25 cellular contexts compared by ENCODE assay signal in genomic region chr7:128882134-128882533, GRCh38. TPM values are rescaled to one million over a fixed set of nuclear protein-coding genes. Genes with fewer than 3 reads are reported as not detected.
A peak's percentile ranks its signal among the peaks of the same experiment; 100 is the strongest.
DNase-seq lines count a peak whose midpoint lies in the region; ATAC-seq, FAIRE-seq and TF ChIP-seq lines count a peak whose summit lies in the region.
"Had no signal": no experiment of that assay in that cellular context is flagged by ENCODE, and none has a peak within 500 bp of the region (broad histone marks: within the 10 kb centered on the region; RNA-seq: fewer than 3 reads in every experiment).

No MANE protein-coding gene starts in this region.

- intact Hi-C loops in kidney (cut with DNase I) (no loop called here), posterior vena cava (cut with DNase I) (loop anchor here in 1 of 2 donors (5.0 kb wide), 1 partner anchor 275 kb away; no protein-coding TSS in a partner anchor)

- no peak overlapping the region for H3K27ac ChIP-seq in RWPE2 (ENCODE audit: poor library complexity, severe bottlenecking)
- H3K27ac ChIP-seq in kidney (ENCODE audit: low read depth in 2 of 2, low read length in 2 of 2): no peak overlapping the region
- H3K27ac ChIP-seq: BLaER1 treated with 17β-estradiol and CSF1 and Interleukin-3, amounts not matched to agents 10 nM and 100 nM; RWPE1 had no signal

- peak; percentile 17 for DNase-seq in D341Med (ENCODE audit: low spot score)
- peak; percentile 25 for DNase-seq in RWPE2 (ENCODE audit: low spot score)
- peak; percentile 37 for DNase-seq in kidney
- peak; percentile 19 for DNase-seq in posterior vena cava (ENCODE audit: low spot score)
- DNase-seq in NCI-H82 (lab: John Stamatoyannopoulos, UW): no peak
- DNase-seq in activated T-cell treated with anti-CD3 and anti-CD28 coated beads, Interleukin-2, amount 50 U/mL, for 48 hours: no peak
- DNase-seq in hippocampal formation (lab: John Stamatoyannopoulos, UW): no peak
- DNase-seq: CD4-positive, alpha-beta T cell; DMS53; GOT3; HCEC 1CT; NCI-H1092; NCI-H1417 treated with DMSO at 0.1 percent for 48 hours; NCI-H1694 treated with DMSO at 0.1 percent for 48 hours; NCI-H2081; NCI-H2227 treated with DMSO at 0.1 percent for 48 hours; NCI-H526 treated with DMSO at 0.1 percent for 48 hours had no signal

- H3K27me3 ChIP-seq in RWPE2 (ENCODE audit: insufficient read depth, poor library complexity, severe bottlenecking): no peaks in the 10 kb centered on the region
- H3K27me3 ChIP-seq: BLaER1 treated with 17β-estradiol and CSF1 and Interleukin-3, amounts not matched to agents 10 nM and 100 nM had no signal

- H3K4me3 ChIP-seq in RWPE2 (ENCODE audit: severe bottlenecking) (no peak overlapping the region), kidney (ENCODE audit: low read length in 2 of 2) (no peak overlapping the region)
- H3K4me3 ChIP-seq: BLaER1 treated with 17β-estradiol and CSF1 and Interleukin-3, amounts not matched to agents 10 nM and 100 nM had no signal

- H3K9me3 ChIP-seq in RWPE2 (ENCODE audit: severe bottlenecking): no peaks in the 10 kb centered on the region
- H3K9me3 ChIP-seq in kidney (ENCODE audit: control insufficient read depth in 1 of 2, low read length in 2 of 2): no peaks in the 10 kb centered on the region
- H3K9me3 ChIP-seq: BLaER1 treated with 17β-estradiol and CSF1 and Interleukin-3, amounts not matched to agents 10 nM and 100 nM; SK-N-SH had no signal

- no peak overlapping the region for H3K9ac ChIP-seq in kidney (ENCODE audit: low read length in 2 of 2)
- H3K9ac ChIP-seq: SK-N-SH had no signal

- H3K4me1 ChIP-seq in RWPE2 (ENCODE audit: insufficient read depth, poor library complexity, severe bottlenecking): no peaks in the 10 kb centered on the region
- H3K4me1 ChIP-seq in kidney (ENCODE audit: control insufficient read depth in 1 of 2, insufficient read depth in 1 of 2, low read depth in 1 of 2, low read length in 2 of 2): no peaks in the 10 kb centered on the region

- TF ChIP-seq CTCF in RWPE2 (IDR thresholded peaks at IDR 0.05; ENCODE audit: poor library complexity, severe bottlenecking) (no peak), kidney (IDR thresholded peaks at IDR 0.05; ENCODE audit: borderline replicate concordance, extremely low read depth, insufficient read depth) (no peak)

- ATAC-seq in RWPE2 (ENCODE audit: low read depth): no peak
- ATAC-seq: Panc1 had no signal

- FAIRE-seq in kidney (lab: Jason Lieb, UNC): no peak
- FAIRE-seq: A204.1 had no signal

- no peaks in the 10 kb centered on the region for H3K36me3 ChIP-seq in RWPE2 (ENCODE audit: low read depth)
- H3K36me3 ChIP-seq in kidney (ENCODE audit: control insufficient read depth in 1 of 2, insufficient read depth in 2 of 2, low read length in 2 of 2): no peaks in the 10 kb centered on the region
- H3K36me3 ChIP-seq: BLaER1 treated with 17β-estradiol and CSF1 and Interleukin-3, amounts not matched to agents 10 nM and 100 nM had no signal

RNA-seq across cellular contexts. Expression of gene ATP6V1F, which starts 19.5 kb away (rescaled TPM):
- 161 TPM for total RNA-seq in kidney
- polyA plus RNA-seq in kidney (ENCODE audit: insufficient read depth, low read depth, low replicate concordance): 684 TPM
- total RNA-seq in posterior vena cava: 100 to 1,000 TPM; 106 to 115 TPM

RNA-seq across cellular contexts. Expression of gene KCP, which starts 28.4 kb away (rescaled TPM):
- total RNA-seq in kidney: 44.6 TPM
- polyA plus RNA-seq in kidney (ENCODE audit: insufficient read depth, low read depth, low replicate concordance): 7.7 TPM
- 1 to 10 TPM in 1 of 2 donors, under 1 TPM in 1; 0.95 to 1.3 TPM for total RNA-seq in posterior vena cava
- total RNA-seq: NCI-H460 had no signal
- polyA plus RNA-seq: SK-N-SH had no signal

RNA-seq across cellular contexts. Expression of gene FLNC, which starts 51.9 kb away (rescaled TPM):
- 12.2 TPM for total RNA-seq in kidney
- polyA plus RNA-seq in kidney (ENCODE audit: insufficient read depth, low read depth, low replicate concordance): 2.8 TPM
- total RNA-seq in posterior vena cava: 100 to 1,000 TPM; 440 to 856 TPM
- polyA plus RNA-seq: IgD-negative memory B cell had no signal

RNA-seq across cellular contexts. Expression of gene IRF5, which starts 55.6 kb away (rescaled TPM):
- total RNA-seq in kidney (27.1 TPM), posterior vena cava (10 to 100 TPM in 1 of 2 donors, 1 to 10 TPM in 1; 5.8 to 10.3 TPM)
- 13.0 TPM for polyA plus RNA-seq in kidney (ENCODE audit: insufficient read depth, low read depth, low replicate concordance)
- total RNA-seq: G401 had no signal

Comparison
In these comparisons a context has a peak if more than half of its experiments do, and no peak if none do; other contexts are left out.
1. DNase-seq: peak in D341Med (single experiment), RWPE2 (single experiment), kidney (single experiment) and posterior vena cava (single experiment); none in NCI-H82 (single experiment), activated T-cell treated with anti-CD3 and anti-CD28 coated beads, Interleukin-2, amount 50 U/mL, for 48 hours (0 of 2) and hippocampal formation (0 of 2).
2. RNA of gene KCP, which starts 28.4 kb away (total RNA-seq): 44.6 TPM in kidney (single experiment); 0.95 to 1.3 TPM in posterior vena cava; every median in the first group is over 10 times any median in the second.
3. RNA of gene FLNC, which starts 51.9 kb away (total RNA-seq): 440 to 856 TPM in posterior vena cava; 12.2 TPM in kidney (single experiment); every median in the first group is over 10 times any median in the second.